Comparison of ENCODE assay signal across 8 cellular contexts in the genomic region with DNA sequence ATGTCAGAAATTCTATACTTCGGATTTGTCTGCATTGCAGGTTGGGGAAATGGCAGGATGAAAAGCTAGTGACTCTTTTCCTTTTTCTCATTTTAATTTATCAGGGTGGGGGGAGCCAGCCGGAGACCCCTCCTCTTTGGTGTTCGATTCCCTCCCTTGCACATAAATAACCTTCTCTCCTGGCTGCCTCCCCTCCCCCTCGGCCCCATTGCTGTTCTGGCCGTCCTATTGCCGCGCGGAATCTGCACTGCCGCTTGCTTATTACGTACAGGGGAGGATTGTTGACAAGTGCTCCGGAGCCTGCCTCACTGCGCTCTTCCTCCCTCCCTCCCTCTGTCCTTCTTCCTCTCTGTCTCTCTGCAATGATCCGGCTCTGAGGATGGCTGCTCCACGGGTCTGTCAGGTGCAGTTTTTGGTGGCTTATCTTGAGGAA.
DNase-seq lines count a peak whose midpoint lies in the region; ATAC-seq and TF ChIP-seq lines count a peak whose summit lies in the region.

No MANE protein-coding gene starts in this region.

- TF ChIP-seq EP300 in transverse colon (IDR thresholded peaks at IDR 0.05; ENCODE audit: low read depth): no peak

- intact Hi-C loops in transverse colon (cut with DNase I; ENCODE audit: low total_unique reads): no loop called here

- H3K4me1 Mint-ChIP-seq in activated T-cell treated with anti-CD3 and anti-CD28 coated beads, Interleukin-2, amount 50 U/mL, for 4 hours (ENCODE audit: low read depth): peaks cover 78% of the 10 kb centered on the region
- H3K4me1 Mint-ChIP-seq in mesothelial cell of epicardium: peaks cover 65% of the 10 kb centered on the region

- peak in 1 of 2 donors; percentile 44 for ATAC-seq in activated T-cell treated with anti-CD3 and anti-CD28 coated beads, Interleukin-2, amount 50 U/mL, for 4 hours
- no peak for ATAC-seq in HG03039 (IDR thresholded peaks at IDR 0.05; ENCODE audit: unreplicated experiment)

- no peaks in the 10 kb centered on the region for H3K9me3 Mint-ChIP-seq in activated T-cell treated with anti-CD3 and anti-CD28 coated beads, Interleukin-2, amount 50 U/mL, for 4 hours
- H3K9me3 Mint-ChIP-seq in mesothelial cell of epicardium: no peaks in the 10 kb centered on the region

- H3K36me3 ChIP-seq in transverse colon: no peaks in the 10 kb centered on the region

- H3K27me3 ChIP-seq in transverse colon: no peaks in the 10 kb centered on the region

- POLR2A ChIA-PET in RWPE1 (lab: Yijun Ruan, JAX; ENCODE audit: low non-redundant PET): no interaction called here

- no peak for TF ChIP-seq CTCF in RWPE1 (conservative IDR thresholded peaks at IDR 0.05; ENCODE audit: low read depth)
- no peak for TF ChIP-seq CTCF in mesothelial cell of epicardium (IDR thresholded peaks at IDR 0.05; ENCODE audit: unreplicated experiment)
- TF ChIP-seq CTCF in transverse colon (IDR thresholded peaks at IDR 0.05): no peak

- in situ Hi-C loops in transverse colon (cut with MboI; ENCODE audit: low pct_ligation_motif_present in 1 of 4, low pct_unique_long_range_greater_than_20kb in 1 of 4, low sequenced_read_pairs in 3 of 4): no loop called here

- peaks cover 13 to 51% (median 33%) of the 10 kb centered on the region in 4 donors for H3K4me1 ChIP-seq in transverse colon

- CTCF ChIA-PET in RWPE1 (lab: Yijun Ruan, JAX): no interaction called here

- H3K27me3 Mint-ChIP-seq in activated T-cell treated with anti-CD3 and anti-CD28 coated beads, Interleukin-2, amount 50 U/mL, for 4 hours (ENCODE audit: low read depth): no peaks in the 10 kb centered on the region
- H3K27me3 Mint-ChIP-seq in mesothelial cell of epicardium (ENCODE audit: low read depth): no peaks in the 10 kb centered on the region

- 14 to 21% methylated on average over 9 to 14 of the region's 14 CpGs for WGBS in transverse colon (ENCODE audit: low coverage in 1 of 2), 2 donors

- peak overlapping the region; percentile 61 for H3K4me3 Mint-ChIP-seq in activated T-cell treated with anti-CD3 and anti-CD28 coated beads, Interleukin-2, amount 50 U/mL, for 4 hours
- peak overlapping the region; percentile 67 for H3K4me3 Mint-ChIP-seq in mesothelial cell of epicardium

- H3K36me3 Mint-ChIP-seq in activated T-cell treated with anti-CD3 and anti-CD28 coated beads, Interleukin-2, amount 50 U/mL, for 4 hours (ENCODE audit: insufficient read depth): no peaks in the 10 kb centered on the region
- no peaks in the 10 kb centered on the region for H3K36me3 Mint-ChIP-seq in mesothelial cell of epicardium

- peak overlapping the region; percentile 95 for H3K27ac Mint-ChIP-seq in mesothelial cell of epicardium

- H3K4me3 ChIP-seq in transverse colon: peak overlapping the region in 3 of 4 donors; percentile 2 to 38 (median 11)

- no peak for DNase-seq in activated T-cell treated with anti-CD3 and anti-CD28 coated beads, Interleukin-2, amount 50 U/mL, for 4 hours
- DNase-seq in activated T-cell treated with anti-CD3 and anti-CD28 coated beads for 4 hours: no peak
- DNase-seq in RWPE1 (ENCODE audit: low spot score): no peak
- peak; percentile 43 for DNase-seq in dermis blood vessel endothelial cell
- DNase-seq in mesothelial cell of epicardium (ENCODE audit: low spot score in 2 of 2, unreplicated experiment in 2 of 2): peak in 1 of 2 experiments; percentile 50
- DNase-seq in transverse colon: peak; percentile 47
- DNase-seq in iPS-NIHi7 (ENCODE audit: extremely low spot score): no peak

- no peaks in the 10 kb centered on the region for H3K9me3 ChIP-seq in transverse colon

- H3K27ac ChIP-seq in RWPE1 (peak overlapping the region; percentile 43), transverse colon (peak overlapping the region; percentile 43 to 69 (median 64))

- no peak for TF ChIP-seq POLR2A in transverse colon (IDR thresholded peaks at IDR 0.05)

Comparison
In these comparisons a context has a peak if more than half of its experiments do, and no peak if none do; other contexts are left out.
1. DNase-seq: peak in dermis blood vessel endothelial cell (single experiment) and transverse colon (single experiment); none in activated T-cell treated with anti-CD3 and anti-CD28 coated beads, Interleukin-2, amount 50 U/mL, for 4 hours (single experiment), activated T-cell treated with anti-CD3 and anti-CD28 coated beads for 4 hours (single experiment), RWPE1 (single experiment) and iPS-NIHi7 (single experiment).